Comparison of ENCODE assay signal across 18 cellular contexts in genomic region chr12:57732726-57733593, GRCh38. TPM values are rescaled to one million over a fixed set of nuclear protein-coding genes. Genes with fewer than 3 reads are reported as not detected.
DNase-seq lines count a peak whose midpoint lies in the region; ATAC-seq and TF ChIP-seq lines count a peak whose summit lies in the region.
"Had no signal": no experiment of that assay in that cellular context is flagged by ENCODE, and none has a peak within 500 bp of the region (broad histone marks: within the 10 kb centered on the region; RNA-seq: fewer than 3 reads in every experiment).

No MANE protein-coding gene starts in this region.

- POLR2A ChIA-PET in CD8-positive, alpha-beta memory T cell (lab: Charles Lee) = no interaction called here

- H3K9me3 Mint-ChIP-seq in CD8-positive, alpha-beta memory T cell = no peaks in the 10 kb centered on the region
- H3K9me3 Mint-ChIP-seq in activated T-helper 1 cell treated with anti-CD3 and anti-CD28 coated beads, Interleukin-12 subunit alpha, Interleukin-12 subunit beta, Interleukin-2, Interleukin-4 antibody, amounts not matched to agents 30 ng/mL and 10 ng/mL and 1 ng/mL, durations not matched to agents 14 hours and 24 hours and 36 hours = no peaks in the 10 kb centered on the region
- H3K9me3 Mint-ChIP-seq: H9, IgD-negative memory B cell had no signal

- no peak overlapping the region for H3K27ac ChIP-seq in CD8-positive, alpha-beta memory T cell (ENCODE audit: low read depth, low read length)
- peak overlapping the region; percentile 29 for H3K27ac ChIP-seq in neutrophil

- H3K27me3 ChIP-seq in CD8-positive, alpha-beta memory T cell (ENCODE audit: insufficient read depth, low read length, poor library complexity, severe bottlenecking) = no peaks in the 10 kb centered on the region
- no peaks in the 10 kb centered on the region for H3K27me3 ChIP-seq in neutrophil

- ATAC-seq in HG02642 (IDR thresholded peaks at IDR 0.05; ENCODE audit: poor library complexity, unreplicated experiment) = no peak

- peaks cover 16 to 23% (median 16%) of the 10 kb centered on the region in 3 donors for H3K4me1 Mint-ChIP-seq in CD8-positive, alpha-beta memory T cell
- no peaks in the 10 kb centered on the region for H3K4me1 Mint-ChIP-seq in activated T-helper 1 cell treated with anti-CD3 and anti-CD28 coated beads, Interleukin-12 subunit alpha, Interleukin-12 subunit beta, Interleukin-2, Interleukin-4 antibody, amounts not matched to agents 30 ng/mL and 10 ng/mL and 1 ng/mL, durations not matched to agents 14 hours and 24 hours and 36 hours (ENCODE audit: low read depth)

- no peak overlapping the region for H3K4me3 ChIP-seq in CD8-positive, alpha-beta memory T cell (ENCODE audit: low read length)
- no peak overlapping the region for H3K4me3 ChIP-seq in neutrophil (ENCODE audit: low read depth in 1 of 2, low read length in 1 of 2)

- H3K36me3 Mint-ChIP-seq in CD8-positive, alpha-beta memory T cell = peaks cover 13 to 85% (median 16%) of the 10 kb centered on the region in 3 donors
- H3K36me3 Mint-ChIP-seq in activated T-helper 1 cell treated with anti-CD3 and anti-CD28 coated beads, Interleukin-12 subunit alpha, Interleukin-12 subunit beta, Interleukin-2, Interleukin-4 antibody, amounts not matched to agents 30 ng/mL and 10 ng/mL and 1 ng/mL, durations not matched to agents 14 hours and 24 hours and 36 hours (ENCODE audit: low read depth) = peaks cover 43% of the 10 kb centered on the region

- H3K36me3 ChIP-seq in CD8-positive, alpha-beta memory T cell (ENCODE audit: insufficient read depth, low read length) = peaks cover 62% of the 10 kb centered on the region
- H3K36me3 ChIP-seq in neutrophil = peaks cover 99% of the 10 kb centered on the region

- H3K27ac Mint-ChIP-seq in CD8-positive, alpha-beta memory T cell = peak overlapping the region in 6 of 8 donors; percentile 54 to 96 (median 82)
- H3K27ac Mint-ChIP-seq in activated T-helper 1 cell treated with anti-CD3 and anti-CD28 coated beads, Interleukin-12 subunit alpha, Interleukin-12 subunit beta, Interleukin-2, Interleukin-4 antibody, amounts not matched to agents 30 ng/mL and 10 ng/mL and 1 ng/mL, durations not matched to agents 14 hours and 24 hours and 36 hours = peak overlapping the region; percentile 46
- H3K27ac Mint-ChIP-seq: IgD-negative memory B cell had no signal

- no peak overlapping the region for H3K4me3 Mint-ChIP-seq in CD8-positive, alpha-beta memory T cell
- H3K4me3 Mint-ChIP-seq in activated T-helper 1 cell treated with anti-CD3 and anti-CD28 coated beads, Interleukin-12 subunit alpha, Interleukin-12 subunit beta, Interleukin-2, Interleukin-4 antibody, amounts not matched to agents 30 ng/mL and 10 ng/mL and 1 ng/mL, durations not matched to agents 14 hours and 24 hours and 36 hours = no peak overlapping the region
- H3K4me3 Mint-ChIP-seq: IgD-negative memory B cell had no signal

- TF ChIP-seq CTCF in neutrophil (IDR thresholded peaks at IDR 0.05) = no peak

- intact Hi-C loops in activated T-helper 1 cell treated with anti-CD3 and anti-CD28 coated beads, Interleukin-12 subunit alpha, Interleukin-12 subunit beta, Interleukin-2, Interleukin-4 antibody, amounts not matched to agents 30 ng/mL and 10 ng/mL and 1 ng/mL, durations not matched to agents 14 hours and 24 hours and 36 hours (cut with micrococcal nuclease) = no loop called here

- no peaks in the 10 kb centered on the region for H3K4me1 ChIP-seq in CD8-positive, alpha-beta memory T cell (ENCODE audit: insufficient read depth, low read length)
- no peaks in the 10 kb centered on the region for H3K4me1 ChIP-seq in neutrophil (ENCODE audit: control insufficient read depth in 1 of 2, insufficient read depth in 1 of 2, low read depth in 1 of 2, low read length in 1 of 2)

- H3K27me3 Mint-ChIP-seq in CD8-positive, alpha-beta memory T cell = peaks cover 0 to 2% of the 10 kb centered on the region in 2 donors
- H3K27me3 Mint-ChIP-seq in activated T-helper 1 cell treated with anti-CD3 and anti-CD28 coated beads, Interleukin-12 subunit alpha, Interleukin-12 subunit beta, Interleukin-2, Interleukin-4 antibody, amounts not matched to agents 30 ng/mL and 10 ng/mL and 1 ng/mL, durations not matched to agents 14 hours and 24 hours and 36 hours (ENCODE audit: insufficient read depth) = no peaks in the 10 kb centered on the region
- H3K27me3 Mint-ChIP-seq: IgD-negative memory B cell had no signal

- peak; percentile 48 for DNase-seq in activated effector memory CD4-positive, alpha-beta T cell treated with anti-CD3 and anti-CD28 coated beads, Interleukin-2, amount 50 U/mL, for 16 hours
- no peak for DNase-seq in activated effector memory CD4-positive, alpha-beta T cell treated with Interleukin-2 at 50 U/mL for 16 hours
- DNase-seq in CD8-positive, alpha-beta memory T cell = peak in 1 of 5 donors; percentile 20
- no peak for DNase-seq in activated T-helper 1 cell treated with anti-CD3 and anti-CD28 coated beads, Interleukin-12 subunit alpha, Interleukin-12 subunit beta, Interleukin-2, Interleukin-4 antibody, amounts not matched to agents 30 ng/mL and 10 ng/mL and 1 ng/mL, durations not matched to agents 14 hours and 24 hours and 36 hours (ENCODE audit: low spot score)
- no peak for DNase-seq in HCEC 1CT
- no peak for DNase-seq in stimulated activated naive CD4-positive, alpha-beta T cell treated with Interleukin-2 at 50 U/mL for 16 hours (lab: John Stamatoyannopoulos, UW)
- DNase-seq: AML-193, H9, MV-4-11, NCI-H1417 treated with DMSO at 0.1 percent for 48 hours, NCI-H2029, NCI-H2171 treated with DMSO at 0.1 percent for 48 hours, NCI-H82, SIG-M5 had no signal

- CTCF ChIA-PET in CD8-positive, alpha-beta memory T cell (lab: Charles Lee) = no interaction called here

- no peaks in the 10 kb centered on the region for H3K9me3 ChIP-seq in CD8-positive, alpha-beta memory T cell (ENCODE audit: low read length)
- no peaks in the 10 kb centered on the region for H3K9me3 ChIP-seq in neutrophil

RNA-seq across cellular contexts. Expression of gene AGAP2, which starts 5.6 kb away (rescaled TPM):
- 10 to 100 TPM; 29.9 to 31.7 TPM for total RNA-seq in CD8-positive, alpha-beta memory T cell
- polyA plus RNA-seq in CD8-positive, alpha-beta memory T cell = 6.4 TPM
- total RNA-seq in activated T-helper 1 cell treated with anti-CD3 and anti-CD28 coated beads, Interleukin-12 subunit alpha, Interleukin-12 subunit beta, Interleukin-2, Interleukin-4 antibody, amounts not matched to agents 30 ng/mL and 10 ng/mL and 1 ng/mL, durations not matched to agents 14 hours and 24 hours and 36 hours = 31.5 and 33.4 TPM in 2 replicates
- total RNA-seq: NCI-H460 had no signal

RNA-seq across cellular contexts. Expression of gene TSPAN31, which starts 11.9 kb away (rescaled TPM):
- 10 to 100 TPM; 12.0 to 13.0 TPM for total RNA-seq in CD8-positive, alpha-beta memory T cell
- polyA plus RNA-seq in CD8-positive, alpha-beta memory T cell = 46.9 TPM
- total RNA-seq in activated T-helper 1 cell treated with anti-CD3 and anti-CD28 coated beads, Interleukin-12 subunit alpha, Interleukin-12 subunit beta, Interleukin-2, Interleukin-4 antibody, amounts not matched to agents 30 ng/mL and 10 ng/mL and 1 ng/mL, durations not matched to agents 14 hours and 24 hours and 36 hours = 24.0 and 24.5 TPM in 2 replicates

RNA-seq across cellular contexts. Expression of gene CDK4, which starts 19.1 kb away (rescaled TPM):
- total RNA-seq in CD8-positive, alpha-beta memory T cell = 100 to 1,000 TPM; 268 to 304 TPM
- 76.0 TPM for polyA plus RNA-seq in CD8-positive, alpha-beta memory T cell
- total RNA-seq in activated T-helper 1 cell treated with anti-CD3 and anti-CD28 coated beads, Interleukin-12 subunit alpha, Interleukin-12 subunit beta, Interleukin-2, Interleukin-4 antibody, amounts not matched to agents 30 ng/mL and 10 ng/mL and 1 ng/mL, durations not matched to agents 14 hours and 24 hours and 36 hours = 218 and 227 TPM in 2 replicates

RNA-seq across cellular contexts. Expression of gene MARCHF9, which starts 21.9 kb away (rescaled TPM):
- 10 to 100 TPM; 26.3 to 27.2 TPM for total RNA-seq in CD8-positive, alpha-beta memory T cell
- polyA plus RNA-seq in CD8-positive, alpha-beta memory T cell = 5.7 TPM
- 21.2 and 21.8 TPM in 2 replicates for total RNA-seq in activated T-helper 1 cell treated with anti-CD3 and anti-CD28 coated beads, Interleukin-12 subunit alpha, Interleukin-12 subunit beta, Interleukin-2, Interleukin-4 antibody, amounts not matched to agents 30 ng/mL and 10 ng/mL and 1 ng/mL, durations not matched to agents 14 hours and 24 hours and 36 hours

RNA-seq across cellular contexts. Expression of gene CYP27B1, which starts 33.9 kb away (rescaled TPM):
- total RNA-seq in CD8-positive, alpha-beta memory T cell = 1 to 10 TPM; 7.2 to 7.4 TPM
- polyA plus RNA-seq in CD8-positive, alpha-beta memory T cell = 0.52 TPM
- 9.0 and 9.9 TPM in 2 replicates for total RNA-seq in activated T-helper 1 cell treated with anti-CD3 and anti-CD28 coated beads, Interleukin-12 subunit alpha, Interleukin-12 subunit beta, Interleukin-2, Interleukin-4 antibody, amounts not matched to agents 30 ng/mL and 10 ng/mL and 1 ng/mL, durations not matched to agents 14 hours and 24 hours and 36 hours
